1 cellular context compared by ENCODE assay signal in genomic region chr14:50739186-50739585, GRCh38.
TF ChIP-seq lines count a peak whose summit lies in the region.

No MANE protein-coding gene starts in this region.

TF ChIP-seq in GM12878, 131 proteins besides CTCF, POLR2A, EP300 and RAD21 (continued from another document):
- TF ChIP-seq CUX1 (IDR thresholded peaks at IDR 0.05; ENCODE audit: insufficient replicate concordance, low read depth, low read length) (no peak), SP1 (IDR thresholded peaks at IDR 0.05; ENCODE audit: low read depth, low read length) (no peak), HDAC6 (IDR thresholded peaks at IDR 0.05; ENCODE audit: unreplicated experiment) (no peak)
